11 cellular contexts compared by ENCODE assay signal in the genomic region with DNA sequence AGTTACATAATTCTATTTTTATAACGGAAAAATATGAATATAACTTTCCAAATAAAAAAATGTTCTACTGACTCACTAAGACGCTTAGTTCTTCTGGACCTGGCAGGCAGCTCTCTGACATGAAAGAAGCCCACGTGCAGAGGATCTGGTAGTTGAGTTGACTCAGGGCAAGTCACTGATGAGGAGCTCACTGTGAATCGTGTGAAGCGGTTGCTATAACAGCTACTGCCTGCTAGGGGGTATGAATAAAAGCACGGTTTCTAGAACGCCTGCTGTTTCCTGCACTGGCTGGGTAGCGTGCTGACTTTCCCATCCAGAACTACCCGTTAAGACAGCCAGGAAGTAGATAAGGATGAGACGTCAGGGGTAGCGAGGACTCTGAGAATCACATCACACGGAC. TPM values are rescaled to one million over a fixed set of nuclear protein-coding genes. Genes with fewer than 3 reads are reported as not detected.
DNase-seq lines count a peak whose midpoint lies in the region; ATAC-seq and TF ChIP-seq lines count a peak whose summit lies in the region.
"Had no signal": no experiment of that assay in that cellular context is flagged by ENCODE, and none has a peak within 500 bp of the region (broad histone marks: within the 10 kb centered on the region; RNA-seq: fewer than 3 reads in every experiment).

No MANE protein-coding gene starts in this region.

- intact Hi-C loops in mammary epithelial cell (cut with micrococcal nuclease) = no loop called here
- intact Hi-C loops in breast epithelium (cut with DNase I; ENCODE audit: low total_unique reads) = no loop called here
- intact Hi-C loops in upper lobe of right lung (cut with DNase I) = no loop called here
- intact Hi-C loops in esophagus squamous epithelium (cut with DNase I) = no loop called here

- no peak overlapping the region for H3K9ac ChIP-seq in mammary epithelial cell (ENCODE audit: insufficient read depth, low read length)

- dilution Hi-C loops in mammary epithelial cell (cut with HindIII; ENCODE audit: low sequenced_read_pairs) = no loop called here

- H3K4me2 ChIP-seq in mammary epithelial cell (ENCODE audit: insufficient read depth, low read depth, low read length) = no peak overlapping the region

- no peak overlapping the region for H3K27ac ChIP-seq in mammary epithelial cell (ENCODE audit: insufficient read depth, low read depth, low read length)
- H3K27ac ChIP-seq in breast epithelium = no peak overlapping the region
- no peak overlapping the region for H3K27ac ChIP-seq in upper lobe of right lung
- no peak overlapping the region for H3K27ac ChIP-seq in esophagus squamous epithelium
- H3K27ac ChIP-seq: tibial artery had no signal

- no peak overlapping the region for H2AFZ ChIP-seq in mammary epithelial cell (ENCODE audit: low read depth, low read length)

- CTCF ChIA-PET in mammary epithelial cell (lab: Charles Lee; ENCODE audit: low non-redundant PET) = no interaction called here

- H3K9me3 Mint-ChIP-seq in activated naive CD8-positive, alpha-beta T cell treated with anti-CD3 and anti-CD28 coated beads for 36 hours = no peaks in the 10 kb centered on the region

- 57% methylated on average over 12 of the region's 12 CpGs for WGBS in mammary epithelial cell (ENCODE audit: low coverage, missing lambda C conversion rate)
- WGBS in esophagus squamous epithelium, 2 donors = 29 to 31% methylated on average over 12 of the region's 12 CpGs

- no peaks in the 10 kb centered on the region for H4K20me1 ChIP-seq in mammary epithelial cell (ENCODE audit: insufficient read depth, low read length)

- in situ Hi-C loops in mammary epithelial cell (cut with MboI; ENCODE audit: low sequenced_read_pairs in 2 of 2) = no loop called here

- H3K9me3 ChIP-seq in mammary epithelial cell (replicated peaks; ENCODE audit: insufficient read depth, low read length) = no peaks in the 10 kb centered on the region
- no peaks in the 10 kb centered on the region for H3K9me3 ChIP-seq in breast epithelium
- no peaks in the 10 kb centered on the region for H3K9me3 ChIP-seq in upper lobe of right lung
- H3K9me3 ChIP-seq in esophagus squamous epithelium = no peaks in the 10 kb centered on the region
- H3K9me3 ChIP-seq: tibial artery had no signal

- ATAC-seq in upper lobe of right lung (peak; percentile 29), HG02798 (IDR thresholded peaks at IDR 0.05; ENCODE audit: poor library complexity, unreplicated experiment) (no peak), GM21526 (IDR thresholded peaks at IDR 0.05; ENCODE audit: low FRiP score, unreplicated experiment) (no peak)

- H3K4me1 Mint-ChIP-seq in activated naive CD8-positive, alpha-beta T cell treated with anti-CD3 and anti-CD28 coated beads for 36 hours = peaks cover 7% of the 10 kb centered on the region

- no peak overlapping the region for H3K27ac Mint-ChIP-seq in activated naive CD8-positive, alpha-beta T cell treated with anti-CD3 and anti-CD28 coated beads for 36 hours
- H3K27ac Mint-ChIP-seq: mesothelial cell of epicardium had no signal

- H3K27me3 ChIP-seq in mammary epithelial cell (ENCODE audit: insufficient read depth, low read length) = no peaks in the 10 kb centered on the region
- peaks cover 0 to 9% of the 10 kb centered on the region in 2 donors for H3K27me3 ChIP-seq in breast epithelium
- no peaks in the 10 kb centered on the region for H3K27me3 ChIP-seq in upper lobe of right lung
- peaks cover 0 to 4% (median 0%) of the 10 kb centered on the region in 4 donors for H3K27me3 ChIP-seq in esophagus squamous epithelium

- H3K4me1 ChIP-seq in mammary epithelial cell (ENCODE audit: insufficient read depth, low read length) (peaks cover 10% of the 10 kb centered on the region), breast epithelium (no peaks in the 10 kb centered on the region), upper lobe of right lung (no peaks in the 10 kb centered on the region), esophagus squamous epithelium (peaks cover 0 to 17% (median 0%) of the 10 kb centered on the region in 3 donors)
- H3K4me1 ChIP-seq: tibial artery had no signal

- H3K27me3 Mint-ChIP-seq in activated naive CD8-positive, alpha-beta T cell treated with anti-CD3 and anti-CD28 coated beads for 36 hours = no peaks in the 10 kb centered on the region

- H3K4me3 ChIP-seq in mammary epithelial cell (replicated peaks in 1 of 3; ENCODE audit: insufficient read depth in 1 of 3, low read depth in 2 of 3, low read length in 3 of 3) = no peak overlapping the region
- no peak overlapping the region for H3K4me3 ChIP-seq in breast epithelium
- no peak overlapping the region for H3K4me3 ChIP-seq in upper lobe of right lung
- H3K4me3 ChIP-seq in esophagus squamous epithelium = no peak overlapping the region
- H3K4me3 ChIP-seq: tibial artery had no signal

- no peaks in the 10 kb centered on the region for H3K36me3 Mint-ChIP-seq in activated naive CD8-positive, alpha-beta T cell treated with anti-CD3 and anti-CD28 coated beads for 36 hours
- H3K36me3 Mint-ChIP-seq: mesothelial cell of epicardium had no signal

- DNase-seq in mammary epithelial cell (peak; percentile 72), breast epithelium (ENCODE audit: low spot score in 2 of 2) (no peak), iris pigment epithelial cell (ENCODE audit: low read depth) (peak; percentile 71), upper lobe of right lung (no peak), esophagus squamous epithelium (lab: John Stamatoyannopoulos, UW) (no peak)
- peak; percentile 21 for DNase-seq in activated naive CD8-positive, alpha-beta T cell treated with anti-CD3 and anti-CD28 coated beads for 36 hours
- DNase-seq: amniotic stem cell had no signal

- no peaks in the 10 kb centered on the region for H3K79me2 ChIP-seq in mammary epithelial cell (ENCODE audit: insufficient read depth, low read length)

- H3K4me3 Mint-ChIP-seq in activated naive CD8-positive, alpha-beta T cell treated with anti-CD3 and anti-CD28 coated beads for 36 hours = no peak overlapping the region
- H3K4me3 Mint-ChIP-seq: mesothelial cell of epicardium had no signal

- TF ChIP-seq CTCF in mammary epithelial cell (conservative IDR thresholded peaks at IDR 0.05 in 1 of 2, IDR thresholded peaks at IDR 0.05 in 1 of 2; ENCODE audit: extremely low read depth in 1 of 2, insufficient read depth in 1 of 2, low read depth in 1 of 2, low read length in 2 of 2) (no peak), breast epithelium (IDR thresholded peaks at IDR 0.05) (no peak), upper lobe of right lung (IDR thresholded peaks at IDR 0.05) (peak; percentile 5), esophagus squamous epithelium (IDR thresholded peaks at IDR 0.05) (no peak)

- BruUV-seq in mammary epithelial cell (replicated peaks; lab: Mats Ljungman, UMichigan) = no TSS peak

- TF ChIP-seq POLR2A in breast epithelium (IDR thresholded peaks at IDR 0.05) (no peak), esophagus squamous epithelium (IDR thresholded peaks at IDR 0.05) (no peak)

- H3K36me3 ChIP-seq in mammary epithelial cell (ENCODE audit: insufficient read depth, low read length) (no peaks in the 10 kb centered on the region), breast epithelium (no peaks in the 10 kb centered on the region), upper lobe of right lung (no peaks in the 10 kb centered on the region), esophagus squamous epithelium (no peaks in the 10 kb centered on the region)
- H3K36me3 ChIP-seq: tibial artery had no signal

RNA-seq across cellular contexts. Expression of a gene that starts 54.7 kb away (rescaled TPM):
- total RNA-seq in mammary epithelial cell = 10 to 100 TPM in 1 of 2 donors, 1 to 10 TPM in 1; 7.7 to 19.4 TPM
- polyA plus RNA-seq in mammary epithelial cell = 6.8 TPM
- polyA minus RNA-seq in mammary epithelial cell = 11.8 TPM
- 10 to 100 TPM; 15.2 to 67.0 (median 19.3) TPM for total RNA-seq in breast epithelium
- under 1 TPM; 0.22 to 0.37 TPM for total RNA-seq in activated naive CD8-positive, alpha-beta T cell treated with anti-CD3 and anti-CD28 coated beads for 36 hours
- total RNA-seq in upper lobe of right lung = 27.9 TPM
- 10 to 100 TPM in 1 of 4 donors, 1 to 10 TPM in 3; 1.4 to 13.9 (median 2.8) TPM for total RNA-seq in esophagus squamous epithelium

Comparison
In these comparisons a context has a peak if more than half of its experiments do, and no peak if none do; other contexts are left out.
1. DNase-seq: peak in mammary epithelial cell (single experiment), activated naive CD8-positive, alpha-beta T cell treated with anti-CD3 and anti-CD28 coated beads for 36 hours (single experiment) and iris pigment epithelial cell (single experiment); none in breast epithelium (0 of 2), upper lobe of right lung (single experiment) and esophagus squamous epithelium (single experiment).